1 cellular context compared by ENCODE assay signal in the genomic region with DNA sequence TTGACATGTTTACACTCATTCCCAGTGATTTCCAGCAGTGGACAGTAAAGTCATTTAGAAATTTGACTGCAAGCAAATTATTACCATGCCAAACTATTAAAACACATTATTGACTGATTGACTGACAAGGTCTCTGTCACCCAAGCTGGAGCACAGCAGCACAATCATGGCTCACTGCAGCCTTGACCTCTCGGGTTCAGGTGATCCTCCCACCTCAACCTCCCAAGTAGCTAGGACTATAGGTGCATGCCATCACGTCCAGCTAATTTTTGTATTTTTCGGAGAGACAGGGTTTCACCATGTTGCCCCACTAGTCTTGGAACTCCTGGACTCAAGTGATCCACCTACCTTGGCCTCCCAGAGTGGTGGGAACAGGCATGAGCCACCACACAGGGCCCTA.
TF ChIP-seq lines count a peak whose summit lies in the region.

No MANE protein-coding gene starts in this region.

TF ChIP-seq in HepG2, 621 proteins besides CTCF, POLR2A, EP300 and RAD21 (continued from another document):
- TF ChIP-seq, protein P1, sequence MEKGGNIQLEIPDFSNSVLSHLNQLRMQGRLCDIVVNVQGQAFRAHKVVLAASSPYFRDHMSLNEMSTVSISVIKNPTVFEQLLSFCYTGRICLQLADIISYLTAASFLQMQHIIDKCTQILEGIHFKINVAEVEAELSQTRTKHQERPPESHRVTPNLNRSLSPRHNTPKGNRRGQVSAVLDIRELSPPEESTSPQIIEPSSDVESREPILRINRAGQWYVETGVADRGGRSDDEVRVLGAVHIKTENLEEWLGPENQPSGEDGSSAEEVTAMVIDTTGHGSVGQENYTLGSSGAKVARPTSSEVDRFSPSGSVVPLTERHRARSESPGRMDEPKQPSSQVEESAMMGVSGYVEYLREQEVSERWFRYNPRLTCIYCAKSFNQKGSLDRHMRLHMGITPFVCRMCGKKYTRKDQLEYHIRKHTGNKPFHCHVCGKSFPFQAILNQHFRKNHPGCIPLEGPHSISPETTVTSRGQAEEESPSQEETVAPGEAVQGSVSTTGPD (CRISPR knock-in tag; IDR thresholded peaks at IDR 0.05), result no peak
